20 cellular contexts compared by ENCODE assay signal in the genomic region with DNA sequence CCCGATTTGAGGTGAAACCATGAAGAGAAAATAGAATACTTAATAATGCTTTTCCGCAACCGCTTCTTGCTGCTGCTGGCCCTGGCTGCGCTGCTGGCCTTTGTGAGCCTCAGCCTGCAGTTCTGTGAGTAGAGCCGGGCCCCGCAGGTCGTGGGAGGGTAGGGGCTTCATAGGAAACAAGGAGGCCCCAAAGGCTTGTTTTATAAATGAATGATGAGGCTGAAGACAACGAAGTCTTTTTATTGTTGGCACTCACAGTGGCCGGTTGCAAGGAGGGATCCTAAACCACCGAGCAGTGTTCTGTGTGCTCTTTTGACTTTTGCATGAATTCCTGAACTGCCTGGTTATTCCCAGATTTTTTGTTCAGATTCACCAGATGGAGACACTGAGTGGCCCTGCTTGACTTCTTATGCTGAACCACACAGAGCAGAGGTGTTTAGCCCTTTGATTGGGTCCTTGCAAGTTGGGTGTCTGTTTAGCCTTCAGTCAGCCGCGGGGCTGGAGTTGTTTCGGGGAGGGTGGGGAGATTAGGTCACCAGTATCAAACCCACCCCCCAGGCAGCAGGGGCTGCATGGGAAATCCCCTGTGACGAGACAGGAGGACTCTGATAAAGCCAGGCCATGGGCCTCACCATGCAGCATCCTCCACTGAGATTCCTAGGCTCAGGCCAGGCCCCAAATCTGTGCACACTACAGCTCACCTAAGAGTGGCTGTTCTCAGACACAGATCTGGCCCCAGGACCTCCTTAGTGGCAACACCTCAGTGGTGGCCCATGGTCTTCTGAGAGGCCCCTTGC. TPM values are rescaled to one million over a fixed set of nuclear protein-coding genes. Genes with fewer than 3 reads are reported as not detected.
DNase-seq lines count a peak whose midpoint lies in the region; ATAC-seq and TF ChIP-seq lines count a peak whose summit lies in the region.
"Had no signal": no experiment of that assay in that cellular context is flagged by ENCODE, and none has a peak within 500 bp of the region (broad histone marks: within the 10 kb centered on the region; RNA-seq: fewer than 3 reads in every experiment).

No MANE protein-coding gene starts in this region.

- H3K4me3 Mint-ChIP-seq in activated T-cell treated with anti-CD3 and anti-CD28 coated beads, Interleukin-2, amount 50 U/mL, for 24 hours = no peak overlapping the region
- H3K4me3 Mint-ChIP-seq in nephron (no peak overlapping the region), type B pancreatic cell (peak overlapping the region; percentile 30), GM23338 (no peak overlapping the region)
- H3K4me3 Mint-ChIP-seq: CD8-positive, alpha-beta memory T cell had no signal

- peaks cover 27% of the 10 kb centered on the region for H3K36me3 Mint-ChIP-seq in activated T-cell treated with anti-CD3 and anti-CD28 coated beads, Interleukin-2, amount 50 U/mL, for 24 hours (ENCODE audit: low read depth)
- H3K36me3 Mint-ChIP-seq in nephron (ENCODE audit: low read depth) (peaks cover 16% of the 10 kb centered on the region), type B pancreatic cell (peaks cover 14% of the 10 kb centered on the region), GM23338 (ENCODE audit: low read depth) (no peaks in the 10 kb centered on the region; the same call in 2 of the 3 replicates)

- no peak for DNase-seq in activated T-cell treated with anti-CD3 and anti-CD28 coated beads, Interleukin-2, amount 50 U/mL, for 24 hours
- DNase-seq in activated T-cell treated with anti-CD3 and anti-CD28 coated beads, Interleukin-2, amount 50 U/mL, for 48 hours = no peak
- DNase-seq in caudate nucleus (lab: John Stamatoyannopoulos, UW) (no peak), type B pancreatic cell (ENCODE audit: extremely low spot score, unreplicated experiment) (peak; percentile 48), GM23338 (ENCODE audit: low spot score) (no peak)
- DNase-seq: CD8-positive, alpha-beta memory T cell; Karpas-422; MG63; NCI-H1092; NCI-H1694; NCI-H2107; NCI-H345; NCI-H526 treated with DMSO at 0.1 percent for 48 hours; OCI-M1; SHP77 treated with DMSO at 0.1 percent for 48 hours had no signal

- no peaks in the 10 kb centered on the region for H4K20me1 ChIP-seq in GM23338 (replicated peaks; ENCODE audit: insufficient read depth)
- H4K20me1 ChIP-seq: BLaER1 had no signal

- H3K4me1 ChIP-seq in GM23338 (ENCODE audit: insufficient read depth) = no peaks in the 10 kb centered on the region
- H3K4me1 ChIP-seq: BLaER1 had no signal

- H3K27ac Mint-ChIP-seq in activated T-cell treated with anti-CD3 and anti-CD28 coated beads, Interleukin-2, amount 50 U/mL, for 24 hours = peak overlapping the region; percentile 70
- H3K27ac Mint-ChIP-seq in nephron (peak overlapping the region; percentile 29 to 65 (median 50)), type B pancreatic cell (no peak overlapping the region), GM23338 (no peak overlapping the region)

- H3K27ac ChIP-seq in caudate nucleus (ENCODE audit: low read depth, low read length) (peak overlapping the region; percentile 7), GM23338 (ENCODE audit: low read depth) (no peak overlapping the region)
- H3K27ac ChIP-seq: BLaER1 had no signal

- no peaks in the 10 kb centered on the region for H3K36me3 ChIP-seq in GM23338 (ENCODE audit: insufficient read depth)
- H3K36me3 ChIP-seq: HAP-1 had no signal

- ATAC-seq in GM23338 = no peak
- no peak for ATAC-seq in GM18861 (IDR thresholded peaks at IDR 0.05; ENCODE audit: unreplicated experiment)
- ATAC-seq in HG03039 (IDR thresholded peaks at IDR 0.05; ENCODE audit: unreplicated experiment) = no peak

- no peaks in the 10 kb centered on the region for H3K9me3 Mint-ChIP-seq in activated T-cell treated with anti-CD3 and anti-CD28 coated beads, Interleukin-2, amount 50 U/mL, for 24 hours
- no peaks in the 10 kb centered on the region for H3K9me3 Mint-ChIP-seq in nephron
- no peaks in the 10 kb centered on the region for H3K9me3 Mint-ChIP-seq in type B pancreatic cell
- no peaks in the 10 kb centered on the region for H3K9me3 Mint-ChIP-seq in GM23338
- H3K9me3 Mint-ChIP-seq: CD8-positive, alpha-beta memory T cell had no signal

- TF ChIP-seq CTCF in nephron (IDR thresholded peaks at IDR 0.05; ENCODE audit: unreplicated experiment in 3 of 3) (no peak), type B pancreatic cell (conservative IDR thresholded peaks at IDR 0.05) (no peak), GM23338 (conservative IDR thresholded peaks at IDR 0.05; ENCODE audit: low read depth in 2 of 2) (no peak)

- H3K27me3 Mint-ChIP-seq in activated T-cell treated with anti-CD3 and anti-CD28 coated beads, Interleukin-2, amount 50 U/mL, for 24 hours = no peaks in the 10 kb centered on the region
- H3K27me3 Mint-ChIP-seq in nephron (ENCODE audit: low read depth) (no peaks in the 10 kb centered on the region), type B pancreatic cell (no peaks in the 10 kb centered on the region), GM23338 (ENCODE audit: insufficient read depth, low read depth, poor library complexity) (no peaks in the 10 kb centered on the region)
- H3K27me3 Mint-ChIP-seq: CD8-positive, alpha-beta memory T cell had no signal

- H3K27me3 ChIP-seq in GM23338 (ENCODE audit: insufficient read depth) = no peaks in the 10 kb centered on the region
- H3K27me3 ChIP-seq: BLaER1, MG63 had no signal

- no peak overlapping the region for H2AFZ ChIP-seq in GM23338

- no peaks in the 10 kb centered on the region for H3K79me2 ChIP-seq in GM23338 (replicated peaks; ENCODE audit: insufficient read depth)

- peaks cover 66% of the 10 kb centered on the region for H3K4me1 Mint-ChIP-seq in activated T-cell treated with anti-CD3 and anti-CD28 coated beads, Interleukin-2, amount 50 U/mL, for 24 hours (ENCODE audit: low read depth)
- H3K4me1 Mint-ChIP-seq in nephron (peaks cover 31% of the 10 kb centered on the region), type B pancreatic cell (ENCODE audit: unreplicated experiment) (peaks cover 15% of the 10 kb centered on the region), GM23338 (peaks cover 13% of the 10 kb centered on the region; the same call in 2 of the 3 replicates)

- no peak overlapping the region for H3K4me2 ChIP-seq in GM23338
- H3K4me2 ChIP-seq: BLaER1 had no signal

- H3F3A ChIP-seq in GM23338 (replicated peaks; ENCODE audit: low read depth) = no peaks in the 10 kb centered on the region

- H3K9me2 ChIP-seq in GM23338 (ENCODE audit: insufficient read depth) = no peaks in the 10 kb centered on the region

- H3K4me3 ChIP-seq in GM23338 = no peak overlapping the region
- H3K4me3 ChIP-seq: BLaER1, HAP-1, MG63 had no signal

RNA-seq across cellular contexts. Expression of a gene that starts 28.7 kb away (rescaled TPM):
- 22.2 and 26.1 TPM in 2 replicates for total RNA-seq in type B pancreatic cell (ENCODE audit: low replicate concordance)
- total RNA-seq in GM23338 (2014; rRNA removed; shearing (Covaris generic)) = 20.1 TPM in 2 replicates
- polyA plus RNA-seq in GM23338 (2016; fragmentation: Nextera tagmentation; extraction: Ambion mirVana) = 8.9 and 9.3 TPM in 2 replicates

Comparison
In these comparisons a context has a peak if more than half of its experiments do, and no peak if none do; other contexts are left out.
1. H3K27ac Mint-ChIP-seq: peak in activated T-cell treated with anti-CD3 and anti-CD28 coated beads, Interleukin-2, amount 50 U/mL, for 24 hours (single experiment) and nephron (3 of 3); none in type B pancreatic cell (single experiment) and GM23338 (single experiment).